7 cellular contexts compared by ENCODE assay signal in the genomic region with DNA sequence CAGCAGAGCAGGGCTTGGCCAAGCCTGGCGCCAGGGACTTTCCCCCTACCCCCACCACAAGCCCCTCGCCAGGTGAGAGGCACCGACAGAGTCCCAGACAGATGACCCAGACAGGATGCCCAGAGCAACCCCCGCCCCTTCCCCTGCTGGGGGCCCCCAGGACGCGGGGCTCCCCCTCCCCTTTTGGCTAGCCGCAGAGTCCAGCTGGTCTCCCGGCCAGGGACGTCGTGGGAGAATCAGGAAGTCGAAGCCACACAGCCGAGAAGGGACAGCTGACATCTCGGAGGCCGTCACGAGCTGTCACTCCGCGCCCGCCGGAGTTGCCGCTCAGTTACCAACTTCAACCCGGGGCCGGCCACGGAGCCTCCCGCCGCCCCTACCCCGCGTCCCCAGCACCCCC.
A peak's percentile ranks its signal among the peaks of the same experiment; 100 is the strongest.
DNase-seq lines count a peak whose midpoint lies in the region; ATAC-seq and TF ChIP-seq lines count a peak whose summit lies in the region.
"Not testable (repeated sequence)": the region's sequence is repeated elsewhere in the genome, so short reads cannot be mapped to it uniquely, and the experiment has no call there.

No MANE protein-coding gene starts in this region.

- H2AFZ ChIP-seq in GM23248: not testable (repeated sequence)

- peaks cover 14% of the 10 kb centered on the region for H3K27me3 Mint-ChIP-seq in activated T-cell treated with anti-CD3 and anti-CD28 coated beads, Interleukin-2, amount 50 U/mL, for 72 hours (ENCODE audit: low read depth)
- peaks cover 64% of the 10 kb centered on the region for H3K27me3 Mint-ChIP-seq in nephron (ENCODE audit: low read depth)

- in situ Hi-C loops in GM23248 (cut with MboI): loop anchor here (25.0 kb wide), 1 partner anchor 292 kb away; no protein-coding TSS in a partner anchor

- H3K4me2 ChIP-seq in GM23248 (ENCODE audit: unreplicated experiment): not testable (repeated sequence)

- H3K27ac Mint-ChIP-seq in activated T-cell treated with anti-CD3 and anti-CD28 coated beads, Interleukin-2, amount 50 U/mL, for 72 hours; nephron; stimulated activated effector memory CD8-positive, alpha-beta T cell treated with anti-CD3 and anti-CD28 coated beads, Interleukin-12 subunit alpha, Interleukin-12 subunit beta, amount 100 ng/mL, for 72 hours: not testable (repeated sequence)

- not testable (repeated sequence) for H3K9me2 ChIP-seq in GM23248 (ENCODE audit: insufficient read depth)

- not testable (repeated sequence) for H3K9me3 Mint-ChIP-seq in activated T-cell treated with anti-CD3 and anti-CD28 coated beads, Interleukin-2, amount 50 U/mL, for 72 hours; nephron; stimulated activated effector memory CD8-positive, alpha-beta T cell treated with anti-CD3 and anti-CD28 coated beads, Interleukin-12 subunit alpha, Interleukin-12 subunit beta, amount 100 ng/mL, for 72 hours

- H3K36me3 Mint-ChIP-seq in activated T-cell treated with anti-CD3 and anti-CD28 coated beads, Interleukin-2, amount 50 U/mL, for 72 hours (ENCODE audit: insufficient read depth in 2 of 2); nephron (ENCODE audit: low read depth); stimulated activated effector memory CD8-positive, alpha-beta T cell treated with anti-CD3 and anti-CD28 coated beads, Interleukin-12 subunit alpha, Interleukin-12 subunit beta, amount 100 ng/mL, for 72 hours: not testable (repeated sequence)

- not testable (repeated sequence) for H3K79me2 ChIP-seq in GM23248 (ENCODE audit: insufficient read depth)

- not testable (repeated sequence) for H3K9ac ChIP-seq in GM23248

- not testable (repeated sequence) for H3K9me3 ChIP-seq in GM23248 (ENCODE audit: low read depth); SJCRH30 (replicated peaks); iPS DF 6.9 (ENCODE audit: control insufficient read depth, insufficient read depth, low read length)

- DNase-seq in GM23248; activated T-cell treated with anti-CD3 and anti-CD28 coated beads, Interleukin-2, amount 50 U/mL, for 72 hours; dorsolateral prefrontal cortex; iPS DF 6.9 (ENCODE audit: low read depth, low spot score); stimulated activated effector memory CD8-positive, alpha-beta T cell treated with anti-CD3 and anti-CD28 coated beads, Interleukin-12 subunit alpha, Interleukin-12 subunit beta, amount 100 ng/mL, for 72 hours (ENCODE audit: low spot score in 2 of 2): not testable (repeated sequence)
- DNase-seq in SJCRH30: peak; percentile 3 to 6

- not testable (repeated sequence) for TF ChIP-seq CTCF in dorsolateral prefrontal cortex (IDR thresholded peaks at IDR 0.05 in 54 of 56, conservative IDR thresholded peaks at IDR 0.05 in 2 of 56; ENCODE audit: low read depth in 1 of 56, partially characterized antibody in 56 of 56); nephron (IDR thresholded peaks at IDR 0.05; ENCODE audit: unreplicated experiment in 3 of 3)

- H3K4me1 Mint-ChIP-seq in activated T-cell treated with anti-CD3 and anti-CD28 coated beads, Interleukin-2, amount 50 U/mL, for 72 hours (ENCODE audit: low read depth); nephron; stimulated activated effector memory CD8-positive, alpha-beta T cell treated with anti-CD3 and anti-CD28 coated beads, Interleukin-12 subunit alpha, Interleukin-12 subunit beta, amount 100 ng/mL, for 72 hours: not testable (repeated sequence)

- 0 to 11% methylated on average over 3 to 19 of the region's 27 CpGs for WGBS in GM23248 (ENCODE audit: low coverage in 1 of 2, low lambda C conversion rate in 2 of 2, missing lambda C conversion rate in 2 of 2), 2 experiments
- no CpG with 5 or more reads among the region's 27 CpGs for WGBS in iPS DF 6.9 (ENCODE audit: insufficient coverage, insufficient read length)

- not testable (repeated sequence) for H3K27ac ChIP-seq in GM23248; SJCRH30; dorsolateral prefrontal cortex; iPS DF 6.9 (ENCODE audit: low read length)

- not testable (repeated sequence) for H3F3A ChIP-seq in GM23248 (ENCODE audit: insufficient read depth)

- H3K4me3 ChIP-seq in GM23248 (peak overlapping the region; percentile 74; the same call in 1 of the 2 replicates), dorsolateral prefrontal cortex (peak overlapping the region in 57 of 59 donors; percentile 14 to 73 (median 56)), iPS DF 6.9 (ENCODE audit: low read length) (peak overlapping the region; percentile 53; the same call in 1 of the 2 replicates)
- not testable (repeated sequence) for H3K4me3 ChIP-seq in SJCRH30

- intact Hi-C loops in dorsolateral prefrontal cortex (cut with DNase I): loop anchor here in 1 of 2 donors (10.0 kb wide), 1 partner anchor 285 kb away; no protein-coding TSS in a partner anchor

- not testable (repeated sequence) for H3K36me3 ChIP-seq in GM23248 (ENCODE audit: low read depth); SJCRH30; iPS DF 6.9 (ENCODE audit: control insufficient read depth, insufficient read depth, low read length)

- H3K4me1 ChIP-seq in GM23248 (ENCODE audit: insufficient read depth); SJCRH30; iPS DF 6.9 (ENCODE audit: control insufficient read depth, insufficient read depth, low read length): not testable (repeated sequence)

- H3K27me3 ChIP-seq in GM23248 (replicated peaks; ENCODE audit: insufficient read depth) (peaks cover 20% of the 10 kb centered on the region), iPS DF 6.9 (ENCODE audit: control insufficient read depth, insufficient read depth, low read length) (peaks cover 13% of the 10 kb centered on the region; the same call in 1 of the 2 replicates)
- not testable (repeated sequence) for H3K27me3 ChIP-seq in SJCRH30, dorsolateral prefrontal cortex

- peak overlapping the region; percentile 71 to 78 for H3K4me3 Mint-ChIP-seq in activated T-cell treated with anti-CD3 and anti-CD28 coated beads, Interleukin-2, amount 50 U/mL, for 72 hours
- peak overlapping the region; percentile 84 to 89 (median 85) for H3K4me3 Mint-ChIP-seq in nephron
- H3K4me3 Mint-ChIP-seq in stimulated activated effector memory CD8-positive, alpha-beta T cell treated with anti-CD3 and anti-CD28 coated beads, Interleukin-12 subunit alpha, Interleukin-12 subunit beta, amount 100 ng/mL, for 72 hours: peak overlapping the region; percentile 54

- not testable (repeated sequence) for H4K20me1 ChIP-seq in GM23248 (ENCODE audit: insufficient read depth)

- not testable (repeated sequence) for ATAC-seq in activated T-cell treated with anti-CD3 and anti-CD28 coated beads, Interleukin-2, amount 50 U/mL, for 72 hours (replicated peaks in 1 of 2); stimulated activated effector memory CD8-positive, alpha-beta T cell treated with anti-CD3 and anti-CD28 coated beads, Interleukin-12 subunit alpha, Interleukin-12 subunit beta, amount 100 ng/mL, for 72 hours
